ENCODE assay signal across 11 cellular contexts in the genomic region with DNA sequence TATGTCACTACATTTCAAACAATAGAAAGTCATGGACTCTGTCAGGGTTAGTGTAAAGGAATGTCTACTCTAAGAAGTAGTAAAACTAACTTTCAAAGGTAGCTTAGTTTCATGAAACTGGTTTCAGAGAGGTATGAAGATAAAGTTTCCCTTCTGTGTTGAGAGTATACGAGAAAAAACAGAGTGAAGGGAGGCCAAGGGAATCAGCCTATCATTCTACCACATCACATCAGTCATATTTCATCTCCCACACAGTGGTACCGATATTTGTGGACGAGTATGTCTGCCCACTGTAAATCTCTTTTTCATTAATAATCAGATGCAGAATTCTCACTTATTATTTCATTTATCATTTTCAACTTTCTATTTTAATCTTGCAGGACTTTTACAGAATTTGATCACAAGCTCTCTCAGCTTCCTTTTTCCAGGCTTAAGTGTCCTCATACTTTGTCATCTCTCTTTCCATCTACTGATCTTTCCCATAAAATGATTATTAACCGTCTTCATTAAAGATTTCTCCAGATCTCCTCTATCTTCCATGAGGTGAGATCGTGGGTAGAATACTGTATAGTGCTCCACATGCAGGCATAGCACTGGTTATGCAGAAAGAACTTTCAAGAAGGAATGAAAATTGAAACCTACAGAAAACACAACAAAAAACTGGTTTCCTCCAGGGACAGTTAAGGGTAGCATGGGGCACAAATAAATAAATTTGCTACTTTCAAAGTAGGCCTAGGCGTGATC. TPM values are rescaled to one million over a fixed set of nuclear protein-coding genes. Genes with fewer than 3 reads are reported as not detected.
DNase-seq lines count a peak whose midpoint lies in the region; ATAC-seq, FAIRE-seq and TF ChIP-seq lines count a peak whose summit lies in the region.
"Had no signal": no experiment of that assay in that cellular context is flagged by ENCODE, and none has a peak within 500 bp of the region (broad histone marks: within the 10 kb centered on the region; RNA-seq: fewer than 3 reads in every experiment).

No MANE protein-coding gene starts in this region.

- no peaks in the 10 kb centered on the region for H3K36me3 ChIP-seq in pancreas

- peak; percentile 37 for ATAC-seq in GM18498 (IDR thresholded peaks at IDR 0.05; ENCODE audit: unreplicated experiment)
- peak; percentile 11 for ATAC-seq in HG03342 (IDR thresholded peaks at IDR 0.05; ENCODE audit: unreplicated experiment)
- ATAC-seq in pancreas: peak; percentile 7 to 45 (median 28)
- ATAC-seq in GM21717 (IDR thresholded peaks at IDR 0.05; ENCODE audit: unreplicated experiment): no peak
- no peak for ATAC-seq in HG02981 (IDR thresholded peaks at IDR 0.05; ENCODE audit: unreplicated experiment)

- no peaks in the 10 kb centered on the region for H3K27me3 Mint-ChIP-seq in chondrocyte (ENCODE audit: low read depth)

- 36 to 40% methylated on average over 6 of the region's 6 CpGs for WGBS in pancreas, 2 donors

- no peaks in the 10 kb centered on the region for H3K9me3 Mint-ChIP-seq in chondrocyte (ENCODE audit: low read depth)

- H3K27ac ChIP-seq in pancreas: no peak overlapping the region
- H3K27ac ChIP-seq: RWPE1 had no signal

- peak; percentile 47 for TF ChIP-seq CTCF in chondrocyte (IDR thresholded peaks at IDR 0.05)
- TF ChIP-seq CTCF in pancreas (IDR thresholded peaks at IDR 0.05): no peak

- FAIRE-seq in pancreas (lab: Jason Lieb, UNC): no peak
- FAIRE-seq: bronchial epithelial cell had no signal

- intact Hi-C loops in pancreas (cut with DNase I): loop anchor here in 1 of 3 donors (10.0 kb wide), 1 partner anchor 793 kb away; no protein-coding TSS in a partner anchor

- H3K36me3 Mint-ChIP-seq in chondrocyte (ENCODE audit: low read depth): no peaks in the 10 kb centered on the region

- no peak for DNase-seq in chondrocyte (ENCODE audit: low spot score)
- no peak for DNase-seq in pancreas
- no peak for DNase-seq in mucosa of gallbladder (ENCODE audit: low spot score)
- DNase-seq in SW 1271 (lab: John Stamatoyannopoulos, UW): no peak

- H3K27ac Mint-ChIP-seq in chondrocyte (ENCODE audit: unreplicated experiment): no peak overlapping the region

- peaks cover 0 to 7% (median 0%) of the 10 kb centered on the region in 4 donors for H3K27me3 ChIP-seq in pancreas

- H3K4me3 Mint-ChIP-seq in chondrocyte (ENCODE audit: unreplicated experiment): peak overlapping the region; percentile 61

- peaks cover 0 to 5% (median 0%) of the 10 kb centered on the region in 3 donors for H3K4me1 ChIP-seq in pancreas

- H3K4me3 ChIP-seq in pancreas: no peak overlapping the region

- no peaks in the 10 kb centered on the region for H3K9me3 ChIP-seq in pancreas

- peaks cover 23% of the 10 kb centered on the region for H3K4me1 Mint-ChIP-seq in chondrocyte (ENCODE audit: low read depth)

RNA-seq across cellular contexts. Expression of a gene that starts 11.5 kb away (rescaled TPM):
- total RNA-seq in chondrocyte (10.1 to 26.3 TPM (median 13.3 TPM) in 3 replicates), pancreas (10 to 100 TPM in 3 of 6 donors, 1 to 10 TPM in 3; 3.1 to 29.0 (median 8.3) TPM), mucosa of gallbladder (42.4 TPM)
- 10 to 100 TPM; 13.8 to 17.4 TPM for polyA plus RNA-seq in pancreas
- polyA plus RNA-seq: neural cell had no signal

Comparison
In these comparisons a context has a peak if more than half of its experiments do, and no peak if none do; other contexts are left out.
1. ATAC-seq: peak in GM18498 (single experiment), HG03342 (single experiment) and pancreas (4 of 4); none in GM21717 (single experiment) and HG02981 (single experiment).